Comparison of ENCODE assay signal across 13 cellular contexts in the genomic region with DNA sequence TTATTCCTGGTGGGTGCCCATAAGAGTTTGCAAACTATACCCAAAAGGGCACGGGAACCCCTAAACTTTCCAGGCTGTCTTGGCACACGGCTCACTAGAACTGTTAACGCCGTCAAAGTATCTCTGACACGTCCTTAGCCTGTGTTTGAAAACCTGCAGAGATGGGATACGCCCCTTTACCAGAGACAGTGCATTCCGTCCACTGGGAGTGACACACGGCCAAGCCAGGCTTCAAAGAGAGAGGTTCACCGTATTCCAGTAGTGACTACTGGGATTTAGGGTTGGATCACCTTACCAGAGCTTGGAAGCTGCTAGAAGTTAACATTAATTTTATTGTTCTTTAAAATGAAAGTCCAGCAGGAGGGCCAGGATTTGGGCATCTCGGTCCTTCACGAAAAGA.
DNase-seq lines count a peak whose midpoint lies in the region; ATAC-seq and TF ChIP-seq lines count a peak whose summit lies in the region.
"Had no signal": no experiment of that assay in that cellular context is flagged by ENCODE, and none has a peak within 500 bp of the region (broad histone marks: within the 10 kb centered on the region; RNA-seq: fewer than 3 reads in every experiment).

No MANE protein-coding gene starts in this region.

- in situ Hi-C loops in astrocyte of the spinal cord (cut with HindIII; ENCODE audit: low sequenced_read_pairs) = no loop called here

- no peaks in the 10 kb centered on the region for H3K36me3 ChIP-seq in breast epithelium

- TF ChIP-seq POLR2A in breast epithelium (IDR thresholded peaks at IDR 0.05) = no peak

- H3K4me1 ChIP-seq in right cardiac atrium (ENCODE audit: control insufficient read depth, insufficient read depth, low read length) (peaks cover 2% of the 10 kb centered on the region), breast epithelium (peaks cover 11 to 12% of the 10 kb centered on the region in 2 donors)

- H3K4me3 ChIP-seq in astrocyte of the spinal cord (ENCODE audit: low read depth, low read length) (no peak overlapping the region), right cardiac atrium (ENCODE audit: low read length) (no peak overlapping the region), breast epithelium (no peak overlapping the region)

- H3K27ac ChIP-seq in right cardiac atrium (ENCODE audit: low read length) = peak overlapping the region; percentile 25
- peak overlapping the region in 1 of 2 donors; percentile 26 for H3K27ac ChIP-seq in breast epithelium

- no peak for ATAC-seq in right cardiac atrium
- ATAC-seq: activated naive CD8-positive, alpha-beta T cell treated with anti-CD3 and anti-CD28 coated beads, Interleukin-2, amount 50 U/mL, for 24 hours had no signal

- intact Hi-C loops in right cardiac atrium (cut with DNase I) = no loop called here
- intact Hi-C loops in posterior vena cava (cut with DNase I) = no loop called here
- intact Hi-C loops in breast epithelium (cut with DNase I; ENCODE audit: low total_unique reads) = no loop called here

- WGBS in right cardiac atrium = 60% methylated on average over 11 of the region's 11 CpGs

- H3K27me3 ChIP-seq in right cardiac atrium (ENCODE audit: control insufficient read depth, insufficient read depth) = no peaks in the 10 kb centered on the region
- H3K27me3 ChIP-seq in breast epithelium = no peaks in the 10 kb centered on the region

- TF ChIP-seq CTCF in astrocyte of the spinal cord (IDR thresholded peaks at IDR 0.05; ENCODE audit: low read depth, low read length) = no peak
- no peak for TF ChIP-seq CTCF in breast epithelium (IDR thresholded peaks at IDR 0.05)

- peak; percentile 65 for DNase-seq in Daoy (ENCODE audit: low read depth)
- DNase-seq in astrocyte of the spinal cord (ENCODE audit: low read depth, low spot score) = peak; percentile 32
- no peak for DNase-seq in right cardiac atrium
- DNase-seq in posterior vena cava (ENCODE audit: low spot score) = peak; percentile 38
- DNase-seq in NCI-H2107 (lab: John Stamatoyannopoulos, UW) = no peak
- DNase-seq in breast epithelium (ENCODE audit: low spot score in 2 of 2) = no peak
- DNase-seq in foreskin melanocyte = no peak
- DNase-seq in kidney tubule cell (ENCODE audit: low spot score) = no peak
- DNase-seq: activated CD4-positive, alpha-beta T cell treated with anti-CD3 and anti-CD28 coated beads for 48 hours; activated naive CD8-positive, alpha-beta T cell treated with anti-CD3 and anti-CD28 coated beads, Interleukin-2, amount 50 U/mL, for 24 hours; activated T-cell treated with anti-CD3 and anti-CD28 coated beads, Interleukin-2, amount 50 U/mL, for 24 hours; NCI-H1694; nephron progenitor cell had no signal

- no peaks in the 10 kb centered on the region for H3K9me3 ChIP-seq in right cardiac atrium (ENCODE audit: control insufficient read depth, low read length)
- H3K9me3 ChIP-seq in breast epithelium = no peaks in the 10 kb centered on the region

Comparison
In these comparisons a context has a peak if more than half of its experiments do, and no peak if none do; other contexts are left out.
1. DNase-seq: peak in Daoy (single experiment), astrocyte of the spinal cord (single experiment) and posterior vena cava (single experiment); none in right cardiac atrium (0 of 3), NCI-H2107 (single experiment), breast epithelium (0 of 2), foreskin melanocyte (single experiment) and kidney tubule cell (single experiment).